14 cellular contexts compared by ENCODE assay signal in the genomic region with DNA sequence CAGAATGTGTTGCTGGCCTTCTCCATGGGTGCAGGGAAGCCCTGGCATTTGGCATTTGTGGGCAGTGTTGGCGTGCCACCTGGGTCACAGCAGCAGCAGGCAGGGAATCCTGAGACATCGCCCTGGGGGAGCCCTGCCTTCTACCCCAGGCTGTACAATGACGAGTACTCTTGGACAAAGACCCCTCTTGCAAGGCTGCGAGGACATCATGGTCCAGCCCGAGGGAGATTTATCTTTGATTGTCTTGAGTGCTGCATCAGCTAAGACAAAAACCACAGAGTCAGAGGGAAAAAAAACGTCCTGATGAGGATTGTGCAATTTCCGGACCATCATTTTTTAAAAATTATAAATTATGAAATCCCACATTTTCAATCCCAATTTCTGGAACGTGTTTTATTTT. TPM values are rescaled to one million over a fixed set of nuclear protein-coding genes. Genes with fewer than 3 reads are reported as not detected.
A peak's percentile ranks its signal among the peaks of the same experiment; 100 is the strongest.
DNase-seq lines count a peak whose midpoint lies in the region; ATAC-seq, FAIRE-seq and TF ChIP-seq lines count a peak whose summit lies in the region.
"Had no signal": no experiment of that assay in that cellular context is flagged by ENCODE, and none has a peak within 500 bp of the region (broad histone marks: within the 10 kb centered on the region; RNA-seq: fewer than 3 reads in every experiment).

No MANE protein-coding gene starts in this region.

- H3K4me1 ChIP-seq in trophoblast cell (ENCODE audit: control insufficient read depth in 1 of 2, insufficient read depth in 2 of 2, low read length in 2 of 2) = peaks cover 43 to 55% of the 10 kb centered on the region in 2 experiments
- peaks cover 30% of the 10 kb centered on the region for H3K4me1 ChIP-seq in upper lobe of right lung
- H3K4me1 ChIP-seq: pancreas had no signal

- peaks cover 48% of the 10 kb centered on the region for H3K4me1 Mint-ChIP-seq in mesothelial cell of epicardium

- H3K9me3 Mint-ChIP-seq in mesothelial cell of epicardium = no peaks in the 10 kb centered on the region
- H3K9me3 Mint-ChIP-seq: activated CD4-positive, alpha-beta T cell treated with anti-CD3 and anti-CD28 coated beads, Interleukin-2, amount 10 ng/mL, durations not matched to agents 7 days and 5 days; activated T-cell treated with anti-CD3 and anti-CD28 coated beads, Interleukin-2, amount 50 U/mL, for 4 hours had no signal

- intact Hi-C loops in upper lobe of right lung (cut with DNase I) = no loop called here

- H3K23ac ChIP-seq in trophoblast cell (ENCODE audit: low read length) = no peak overlapping the region

- peak overlapping the region; percentile 78 for H3K4ac ChIP-seq in trophoblast cell (ENCODE audit: low read depth, low read length)

- peak overlapping the region; percentile 9 for H2AFZ ChIP-seq in trophoblast cell (ENCODE audit: insufficient read depth, low read length, poor library complexity)

- peak overlapping the region; percentile 81 for H3K18ac ChIP-seq in trophoblast cell (ENCODE audit: low read length)

- H4K8ac ChIP-seq in trophoblast cell (ENCODE audit: low read depth, low read length) = peak overlapping the region; percentile 30

- H4K91ac ChIP-seq in trophoblast cell (ENCODE audit: low read depth, low read length) = no peak overlapping the region

- TF ChIP-seq CTCF in NB4 (IDR thresholded peaks at IDR 0.05; ENCODE audit: low read depth, low read length) = no peak
- no peak for TF ChIP-seq CTCF in upper lobe of right lung (IDR thresholded peaks at IDR 0.05)
- TF ChIP-seq CTCF in mesothelial cell of epicardium (IDR thresholded peaks at IDR 0.05; ENCODE audit: unreplicated experiment) = no peak

- H3K9me3 ChIP-seq in trophoblast cell (ENCODE audit: insufficient read depth, low read depth, low read length) (no peaks in the 10 kb centered on the region), upper lobe of right lung (no peaks in the 10 kb centered on the region)
- H3K9me3 ChIP-seq: pancreas had no signal

- H3K4me3 ChIP-seq in NB4 (ENCODE audit: low read depth, low read length) (no peak overlapping the region), trophoblast cell (ENCODE audit: low read depth, low read length) (no peak overlapping the region), upper lobe of right lung (no peak overlapping the region)
- H3K4me3 ChIP-seq: pancreas had no signal

- H3K79me2 ChIP-seq in trophoblast cell (ENCODE audit: control insufficient read depth, insufficient read depth, low read length, poor library complexity) = peaks cover 17% of the 10 kb centered on the region

- H3K4me3 Mint-ChIP-seq in mesothelial cell of epicardium = no peak overlapping the region
- H3K4me3 Mint-ChIP-seq: activated CD4-positive, alpha-beta T cell treated with anti-CD3 and anti-CD28 coated beads, Interleukin-2, amount 10 ng/mL, durations not matched to agents 7 days and 5 days; activated T-cell treated with anti-CD3 and anti-CD28 coated beads, Interleukin-2, amount 50 U/mL, for 4 hours had no signal

- peak overlapping the region; percentile 77 for H2AK5ac ChIP-seq in trophoblast cell (ENCODE audit: low read length)

- peak overlapping the region; percentile 38 for H2BK5ac ChIP-seq in trophoblast cell (ENCODE audit: low read depth, low read length, poor library complexity)

- H4K12ac ChIP-seq in trophoblast cell (ENCODE audit: low read depth, low read length) = no peak overlapping the region

- no peak overlapping the region for H3K4me2 ChIP-seq in trophoblast cell (ENCODE audit: low read length)

- H3K36me3 Mint-ChIP-seq in mesothelial cell of epicardium = no peaks in the 10 kb centered on the region

- ATAC-seq in upper lobe of right lung = no peak
- ATAC-seq: activated T-cell treated with anti-CD3 and anti-CD28 coated beads, Interleukin-2, amount 50 U/mL, for 4 hours; pancreas had no signal

- peak overlapping the region; percentile 23 for H2BK12ac ChIP-seq in trophoblast cell (ENCODE audit: low read length)

- H3K36me3 ChIP-seq in trophoblast cell (ENCODE audit: control insufficient read depth in 1 of 2, insufficient read depth in 2 of 2, low read length in 2 of 2) = peaks cover 13 to 14% of the 10 kb centered on the region in 2 experiments
- no peaks in the 10 kb centered on the region for H3K36me3 ChIP-seq in upper lobe of right lung
- H3K36me3 ChIP-seq: pancreas had no signal

- H3K27me3 Mint-ChIP-seq in mesothelial cell of epicardium (ENCODE audit: low read depth) = peaks cover 11% of the 10 kb centered on the region

- TF ChIP-seq POLR2A in NB4 (IDR thresholded peaks at IDR 0.05; ENCODE audit: extremely low read depth, insufficient read length) (no peak), GM12892 (IDR thresholded peaks at IDR 0.05; ENCODE audit: low read depth, low read length) (no peak)

- DNase-seq in NB4 (ENCODE audit: low read depth) (peak; percentile 40), fibroblast of peridontal ligament (ENCODE audit: extremely low read depth) (peak; percentile 79), trophoblast cell (no peak), upper lobe of right lung (no peak), GM12892 (ENCODE audit: insufficient read length) (no peak), midbrain (lab: John Stamatoyannopoulos, UW) (no peak), mesothelial cell of epicardium (ENCODE audit: low spot score in 2 of 2, unreplicated experiment in 2 of 2) (no peak)
- DNase-seq: activated CD4-positive, alpha-beta T cell treated with anti-CD3 and anti-CD28 coated beads, Interleukin-2, amount 10 ng/mL, durations not matched to agents 7 days and 5 days; activated T-cell treated with anti-CD3 and anti-CD28 coated beads, Interleukin-2, amount 50 U/mL, for 4 hours; Kasumi-1; SIG-M5; stimulated activated CD4-positive, alpha-beta T cell treated with anti-CD3 and anti-CD28 coated beads, Interleukin-2, amount 100 ng/mL, for 24 hours had no signal

- no peak overlapping the region for H3K27ac Mint-ChIP-seq in mesothelial cell of epicardium
- H3K27ac Mint-ChIP-seq: activated CD4-positive, alpha-beta T cell treated with anti-CD3 and anti-CD28 coated beads, Interleukin-2, amount 10 ng/mL, durations not matched to agents 7 days and 5 days had no signal

- H3K27me3 ChIP-seq in trophoblast cell (ENCODE audit: insufficient read depth, low read length) (no peaks in the 10 kb centered on the region), upper lobe of right lung (peaks cover 15% of the 10 kb centered on the region)
- H3K27me3 ChIP-seq: pancreas had no signal

- no peak overlapping the region for H2BK120ac ChIP-seq in trophoblast cell (ENCODE audit: insufficient read depth, low read length, poor library complexity)

- no peak overlapping the region for H3K27ac ChIP-seq in trophoblast cell (ENCODE audit: low read depth, low read length)
- peak overlapping the region; percentile 70 for H3K27ac ChIP-seq in upper lobe of right lung
- H3K27ac ChIP-seq: pancreas had no signal

- FAIRE-seq in GM12892 (lab: Jason Lieb, UNC) = no peak
- FAIRE-seq: GM18507, pancreas had no signal

- H3K14ac ChIP-seq in trophoblast cell (ENCODE audit: low read length) = no peak overlapping the region

- no peak overlapping the region for H3K9ac ChIP-seq in trophoblast cell (ENCODE audit: low read length)

- peaks cover 44% of the 10 kb centered on the region for H3K79me1 ChIP-seq in trophoblast cell (ENCODE audit: low read length)

- no CpG with 5 or more reads among the region's 8 CpGs for WGBS in trophoblast cell (ENCODE audit: extremely low coverage, insufficient coverage, insufficient read length)

RNA-seq across cellular contexts. Expression of gene CRISPLD2, which starts 3.7 kb away (rescaled TPM):
- polyA plus RNA-seq in trophoblast cell (2013) = 121 and 124 TPM in 2 replicates
- 61.9 TPM for total RNA-seq in upper lobe of right lung
- not detected for polyA plus RNA-seq in GM12892 (2012; ENCODE audit: missing spikeins)
- 72.4 to 83.0 TPM (median 80.1 TPM) in 3 replicates for total RNA-seq in mesothelial cell of epicardium

Comparison
In these comparisons a context has a peak if more than half of its experiments do, and no peak if none do; other contexts are left out.
1. DNase-seq: peak in NB4 (single experiment) and fibroblast of peridontal ligament (single experiment); none in trophoblast cell (0 of 2), upper lobe of right lung (single experiment), GM12892 (single experiment), midbrain (single experiment) and mesothelial cell of epicardium (0 of 2).